Comparison of ENCODE assay signal across 8 cellular contexts in the genomic region with DNA sequence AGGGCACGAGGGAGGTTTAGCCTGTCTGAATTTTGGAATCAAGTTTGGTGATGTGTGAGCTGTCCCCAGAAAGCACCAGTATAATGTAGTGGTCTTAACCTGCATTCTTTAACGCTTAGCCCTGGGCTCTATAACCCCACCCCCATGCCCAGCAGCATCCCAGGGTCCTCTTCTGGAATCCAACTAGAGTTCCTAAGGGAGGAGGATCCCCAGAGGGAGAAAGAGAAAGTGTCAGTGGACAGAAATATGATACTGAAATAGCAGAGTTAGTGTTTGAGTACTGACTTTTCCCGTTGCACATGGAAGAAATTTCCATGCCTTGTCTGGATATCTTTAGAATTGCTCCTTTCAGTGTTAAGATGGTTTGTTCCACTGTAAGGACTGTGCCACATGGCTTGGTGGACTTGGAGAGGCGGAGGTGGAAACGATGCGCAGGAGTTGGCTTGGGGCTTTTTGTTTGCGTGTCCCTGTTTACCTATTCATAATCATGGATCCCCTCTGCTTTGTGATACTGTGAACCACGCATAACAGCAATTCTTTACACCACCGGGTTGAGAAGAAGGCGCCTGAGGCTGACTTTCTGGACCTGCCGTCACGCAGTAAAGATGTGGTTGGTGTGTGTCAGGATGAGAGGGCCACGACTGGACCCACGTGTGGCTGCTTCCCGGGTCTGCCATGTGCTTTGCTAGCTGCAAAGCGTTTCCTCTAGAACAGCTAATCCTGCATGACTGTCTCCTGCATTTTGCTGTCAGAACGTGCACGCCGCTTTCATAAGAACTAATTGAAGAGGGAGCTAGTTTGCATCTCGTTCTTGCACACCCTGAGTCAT.
DNase-seq lines count a peak whose midpoint lies in the region; ATAC-seq, FAIRE-seq and TF ChIP-seq lines count a peak whose summit lies in the region.

No MANE protein-coding gene starts in this region.

- H3K9ac ChIP-seq in SK-N-MC (ENCODE audit: insufficient read length) (peak overlapping the region; percentile 74), astrocyte (ENCODE audit: low read length) (peak overlapping the region; percentile 83), iPS-18a (ENCODE audit: low read length) (peak overlapping the region; percentile 62), skeletal muscle tissue (ENCODE audit: low read depth in 1 of 3, low read length in 3 of 3) (peak overlapping the region; percentile 81 to 93 (median 84))

- TF ChIP-seq POLR2A in GM19193 (IDR thresholded peaks at IDR 0.05; ENCODE audit: extremely low read depth, insufficient read depth, insufficient read length), result peak; percentile 29

- H3K79me2 ChIP-seq in astrocyte (ENCODE audit: insufficient read depth, low read length), result peaks cover 8% of the 10 kb centered on the region

- ATAC-seq in HG03442 (IDR thresholded peaks at IDR 0.05; ENCODE audit: unreplicated experiment), result peak; percentile 36

- H3K9me3 ChIP-seq in SK-N-MC (ENCODE audit: low read depth, low read length) (no peaks in the 10 kb centered on the region), astrocyte (ENCODE audit: insufficient read depth, low read depth, low read length) (no peaks in the 10 kb centered on the region), iPS-18a (ENCODE audit: control insufficient read depth, low read depth, low read length) (no peaks in the 10 kb centered on the region), skeletal muscle tissue (ENCODE audit: control insufficient read depth in 3 of 3, low read length in 3 of 3) (no peaks in the 10 kb centered on the region)

- peak overlapping the region; percentile 88 for H3K27ac Mint-ChIP-seq in astrocyte (ENCODE audit: unreplicated experiment)

- TF ChIP-seq CTCF in AG09309 (IDR thresholded peaks at IDR 0.05; ENCODE audit: control insufficient read depth, insufficient read depth, low read depth, low read length, missing control alignments), result no peak
- no peak for TF ChIP-seq CTCF in astrocyte (IDR thresholded peaks at IDR 0.05; ENCODE audit: insufficient read depth, low read depth, low read length)

- H3K4me3 Mint-ChIP-seq in astrocyte (ENCODE audit: unreplicated experiment), result peak overlapping the region; percentile 89

- H3K4me3 ChIP-seq in AG09309 (ENCODE audit: control insufficient read depth, low read depth, low read length), result peak overlapping the region; percentile 41
- H3K4me3 ChIP-seq in SK-N-MC, result peak overlapping the region; percentile 78
- peak overlapping the region; percentile 70 for H3K4me3 ChIP-seq in astrocyte (ENCODE audit: insufficient read depth, low read depth, low read length)
- peak overlapping the region; percentile 47 for H3K4me3 ChIP-seq in iPS-18a (ENCODE audit: low read length)
- peak overlapping the region; percentile 77 to 94 (median 83) for H3K4me3 ChIP-seq in skeletal muscle tissue (ENCODE audit: low read length in 3 of 3)

- H3K9me3 Mint-ChIP-seq in astrocyte (ENCODE audit: unreplicated experiment), result no peaks in the 10 kb centered on the region

- H3K27ac ChIP-seq in SK-N-MC (peak overlapping the region; percentile 88), astrocyte (ENCODE audit: low read depth, low read length) (peak overlapping the region; percentile 82), iPS-18a (ENCODE audit: low read length) (peak overlapping the region; percentile 85), skeletal muscle tissue (ENCODE audit: low read depth, low read length) (peak overlapping the region; percentile 79)

- no peak for FAIRE-seq in astrocyte (lab: Jason Lieb, UNC)

- peaks cover 6% of the 10 kb centered on the region for H3K36me3 Mint-ChIP-seq in astrocyte (ENCODE audit: low read depth, unreplicated experiment)

- peaks cover 23% of the 10 kb centered on the region for H3K4me1 ChIP-seq in astrocyte (ENCODE audit: insufficient read depth, low read length)
- peaks cover 44% of the 10 kb centered on the region for H3K4me1 ChIP-seq in iPS-18a (ENCODE audit: control insufficient read depth, low read depth, low read length)
- H3K4me1 ChIP-seq in skeletal muscle tissue (ENCODE audit: control insufficient read depth in 3 of 3, insufficient read depth in 3 of 3, low read length in 3 of 3), result peaks cover 11 to 24% (median 11%) of the 10 kb centered on the region in 3 donors

- no peaks in the 10 kb centered on the region for H3K27me3 ChIP-seq in astrocyte (ENCODE audit: insufficient read depth, low read length)
- H3K27me3 ChIP-seq in iPS-18a (ENCODE audit: control insufficient read depth, insufficient read depth, low read length), result no peaks in the 10 kb centered on the region
- no peaks in the 10 kb centered on the region for H3K27me3 ChIP-seq in skeletal muscle tissue (ENCODE audit: control insufficient read depth in 3 of 3, insufficient read depth in 3 of 3, low read length in 3 of 3)

- H3K4me1 Mint-ChIP-seq in astrocyte (ENCODE audit: low read depth, unreplicated experiment), result peaks cover 18% of the 10 kb centered on the region

- H3K36me3 ChIP-seq in SK-N-MC (ENCODE audit: insufficient read depth, low read length) (no peaks in the 10 kb centered on the region), astrocyte (ENCODE audit: insufficient read depth, low read length) (no peaks in the 10 kb centered on the region), iPS-18a (ENCODE audit: control insufficient read depth, low read depth, low read length) (no peaks in the 10 kb centered on the region), skeletal muscle tissue (ENCODE audit: control insufficient read depth in 3 of 3, insufficient read depth in 3 of 3, low read length in 3 of 3) (peaks cover 3 to 7% (median 6%) of the 10 kb centered on the region in 3 donors)

- no peaks in the 10 kb centered on the region for H3K27me3 Mint-ChIP-seq in astrocyte (ENCODE audit: low read depth, unreplicated experiment)

- DNase-seq in AG09309 (ENCODE audit: low read depth) (no peak), SK-N-MC (ENCODE audit: low read depth, low spot score) (no peak), astrocyte (ENCODE audit: low read depth) (peak; percentile 67), DMS 273 (lab: John Stamatoyannopoulos, UW; ENCODE audit: unreplicated experiment) (no peak)

- peak overlapping the region; percentile 88 for H3K4me2 ChIP-seq in astrocyte (ENCODE audit: low read length)

- no peaks in the 10 kb centered on the region for H4K20me1 ChIP-seq in astrocyte (ENCODE audit: insufficient read depth, low read length)

- H2AFZ ChIP-seq in astrocyte (ENCODE audit: low read depth, low read length), result peak overlapping the region; percentile 77
